In the genomic region with DNA sequence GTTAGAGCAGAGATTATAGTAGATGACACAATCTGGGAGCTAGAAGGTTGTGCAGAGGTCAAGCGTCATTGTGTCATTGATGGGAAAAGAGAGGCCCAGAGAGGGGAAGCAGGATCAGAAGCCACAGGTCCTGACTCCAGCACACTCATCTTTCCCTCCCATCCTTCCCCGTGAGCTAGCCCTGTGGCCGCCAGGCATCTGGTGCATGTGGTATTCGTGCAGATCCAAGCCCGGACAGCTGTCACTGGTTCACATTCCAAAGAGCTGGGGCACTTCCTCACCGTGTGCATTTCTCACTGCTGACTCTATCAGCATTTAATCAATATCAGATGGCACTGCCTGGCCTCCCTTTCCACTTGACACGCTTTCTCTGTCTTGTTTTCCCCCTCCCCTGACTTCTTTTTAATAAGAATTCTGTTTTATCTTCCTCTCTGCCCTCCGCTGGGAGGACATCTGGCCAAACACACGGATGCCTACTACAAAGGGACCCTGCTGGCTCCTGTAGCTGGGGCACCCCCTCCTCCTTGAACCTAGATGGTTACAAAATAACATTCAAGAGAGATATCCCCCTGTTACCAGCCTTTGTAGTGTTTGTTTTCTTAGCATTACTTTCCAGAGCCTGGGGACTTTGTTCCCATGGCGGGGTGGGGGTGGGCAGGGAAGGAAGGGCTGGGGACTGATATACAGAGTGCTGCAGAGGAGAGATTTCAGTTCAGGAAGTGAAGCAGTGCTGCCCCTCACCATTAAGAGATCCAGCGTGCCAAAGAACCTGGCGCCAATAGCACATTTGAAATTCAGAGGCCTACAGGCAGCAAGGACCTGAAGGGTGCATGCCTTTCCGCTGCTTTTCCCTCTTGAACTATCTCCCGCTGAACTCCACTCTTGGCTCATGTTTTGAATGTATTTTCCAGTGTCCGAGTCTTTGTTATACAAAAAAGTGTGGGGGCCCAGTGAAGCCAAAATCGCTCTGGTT, we compare ENCODE assay signal across 1 cellular context.
TF ChIP-seq lines count a peak whose summit lies in the region.

No MANE protein-coding gene starts in this region.

TF ChIP-seq in HepG2, 621 proteins besides CTCF, POLR2A, EP300 and RAD21 (continued from another document and continues in another):
- TF ChIP-seq ZNF180 (CRISPR knock-in tag; IDR thresholded peaks at IDR 0.05; ENCODE audit: borderline replicate concordance, low read depth) (no peak), ZNF326 (CRISPR knock-in tag; IDR thresholded peaks at IDR 0.05; ENCODE audit: borderline replicate concordance) (no peak), GTF2F1 (IDR thresholded peaks at IDR 0.05; ENCODE audit: low read length) (no peak), SMC3 (IDR thresholded peaks at IDR 0.05; ENCODE audit: low read length) (0 out of 2 replicates have a peak, but pooled peaks have one; percentile 6), HNRNPH1 (optimal IDR thresholded peaks at IDR 0.05; ENCODE audit: low read depth, low read length) (no peak), ZNF20 (CRISPR knock-in tag; IDR thresholded peaks at IDR 0.05) (no peak), PITX1 (CRISPR knock-in tag; IDR thresholded peaks at IDR 0.05) (no peak), ZEB1 (IDR thresholded peaks at IDR 0.05; ENCODE audit: insufficient replicate concordance, low read depth) (no peak), TEAD2 (CRISPR knock-in tag; IDR thresholded peaks at IDR 0.05) (no peak), POLR2AphosphoS5 (IDR thresholded peaks at IDR 0.05; ENCODE audit: low read depth, low read length) (peak; percentile 61), CBX1 (IDR thresholded peaks at IDR 0.05; ENCODE audit: low read depth) (no peak), NONO (IDR thresholded peaks at IDR 0.05) (no peak), NONO (CRISPR knock-in tag; conservative IDR thresholded peaks at IDR 0.05) (no peak), PPARG (CRISPR knock-in tag; conservative IDR thresholded peaks at IDR 0.05) (no peak), ZNF432 (CRISPR knock-in tag; IDR thresholded peaks at IDR 0.05; ENCODE audit: borderline replicate concordance) (no peak), ZNF543 (CRISPR knock-in tag; IDR thresholded peaks at IDR 0.05) (no peak), NAIF1 (CRISPR knock-in tag; IDR thresholded peaks at IDR 0.05; ENCODE audit: borderline replicate concordance) (no peak), ZNF746 (CRISPR knock-in tag; IDR thresholded peaks at IDR 0.05) (no peak), ZNF232 (CRISPR knock-in tag; IDR thresholded peaks at IDR 0.05; ENCODE audit: borderline replicate concordance) (0 out of 2 replicates have a peak, but pooled peaks have one; percentile 60), ELF4 (CRISPR knock-in tag; IDR thresholded peaks at IDR 0.05; ENCODE audit: borderline replicate concordance) (0 out of 2 replicates have a peak, but pooled peaks have one; percentile 29), NFRKB (IDR thresholded peaks at IDR 0.05) (no peak)
- TF ChIP-seq, protein P1, sequence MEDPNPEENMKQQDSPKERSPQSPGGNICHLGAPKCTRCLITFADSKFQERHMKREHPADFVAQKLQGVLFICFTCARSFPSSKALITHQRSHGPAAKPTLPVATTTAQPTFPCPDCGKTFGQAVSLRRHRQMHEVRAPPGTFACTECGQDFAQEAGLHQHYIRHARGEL (CRISPR knock-in tag; IDR thresholded peaks at IDR 0.05) = no peak
- TF ChIP-seq, protein P2, sequence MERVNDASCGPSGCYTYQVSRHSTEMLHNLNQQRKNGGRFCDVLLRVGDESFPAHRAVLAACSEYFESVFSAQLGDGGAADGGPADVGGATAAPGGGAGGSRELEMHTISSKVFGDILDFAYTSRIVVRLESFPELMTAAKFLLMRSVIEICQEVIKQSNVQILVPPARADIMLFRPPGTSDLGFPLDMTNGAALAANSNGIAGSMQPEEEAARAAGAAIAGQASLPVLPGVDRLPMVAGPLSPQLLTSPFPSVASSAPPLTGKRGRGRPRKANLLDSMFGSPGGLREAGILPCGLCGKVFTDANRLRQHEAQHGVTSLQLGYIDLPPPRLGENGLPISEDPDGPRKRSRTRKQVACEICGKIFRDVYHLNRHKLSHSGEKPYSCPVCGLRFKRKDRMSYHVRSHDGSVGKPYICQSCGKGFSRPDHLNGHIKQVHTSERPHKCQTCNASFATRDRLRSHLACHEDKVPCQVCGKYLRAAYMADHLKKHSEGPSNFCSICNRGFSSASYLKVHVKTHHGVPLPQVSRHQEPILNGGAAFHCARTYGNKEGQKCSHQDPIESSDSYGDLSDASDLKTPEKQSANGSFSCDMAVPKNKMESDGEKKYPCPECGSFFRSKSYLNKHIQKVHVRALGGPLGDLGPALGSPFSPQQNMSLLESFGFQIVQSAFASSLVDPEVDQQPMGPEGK (CRISPR knock-in tag; IDR thresholded peaks at IDR 0.05) = no peak; the same call in 1 of the 2 replicates
- TF ChIP-seq, protein P3, sequence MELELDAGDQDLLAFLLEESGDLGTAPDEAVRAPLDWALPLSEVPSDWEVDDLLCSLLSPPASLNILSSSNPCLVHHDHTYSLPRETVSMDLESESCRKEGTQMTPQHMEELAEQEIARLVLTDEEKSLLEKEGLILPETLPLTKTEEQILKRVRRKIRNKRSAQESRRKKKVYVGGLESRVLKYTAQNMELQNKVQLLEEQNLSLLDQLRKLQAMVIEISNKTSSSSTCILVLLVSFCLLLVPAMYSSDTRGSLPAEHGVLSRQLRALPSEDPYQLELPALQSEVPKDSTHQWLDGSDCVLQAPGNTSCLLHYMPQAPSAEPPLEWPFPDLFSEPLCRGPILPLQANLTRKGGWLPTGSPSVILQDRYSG (CRISPR knock-in tag; IDR thresholded peaks at IDR 0.05) = no peak
- TF ChIP-seq, protein P4, sequence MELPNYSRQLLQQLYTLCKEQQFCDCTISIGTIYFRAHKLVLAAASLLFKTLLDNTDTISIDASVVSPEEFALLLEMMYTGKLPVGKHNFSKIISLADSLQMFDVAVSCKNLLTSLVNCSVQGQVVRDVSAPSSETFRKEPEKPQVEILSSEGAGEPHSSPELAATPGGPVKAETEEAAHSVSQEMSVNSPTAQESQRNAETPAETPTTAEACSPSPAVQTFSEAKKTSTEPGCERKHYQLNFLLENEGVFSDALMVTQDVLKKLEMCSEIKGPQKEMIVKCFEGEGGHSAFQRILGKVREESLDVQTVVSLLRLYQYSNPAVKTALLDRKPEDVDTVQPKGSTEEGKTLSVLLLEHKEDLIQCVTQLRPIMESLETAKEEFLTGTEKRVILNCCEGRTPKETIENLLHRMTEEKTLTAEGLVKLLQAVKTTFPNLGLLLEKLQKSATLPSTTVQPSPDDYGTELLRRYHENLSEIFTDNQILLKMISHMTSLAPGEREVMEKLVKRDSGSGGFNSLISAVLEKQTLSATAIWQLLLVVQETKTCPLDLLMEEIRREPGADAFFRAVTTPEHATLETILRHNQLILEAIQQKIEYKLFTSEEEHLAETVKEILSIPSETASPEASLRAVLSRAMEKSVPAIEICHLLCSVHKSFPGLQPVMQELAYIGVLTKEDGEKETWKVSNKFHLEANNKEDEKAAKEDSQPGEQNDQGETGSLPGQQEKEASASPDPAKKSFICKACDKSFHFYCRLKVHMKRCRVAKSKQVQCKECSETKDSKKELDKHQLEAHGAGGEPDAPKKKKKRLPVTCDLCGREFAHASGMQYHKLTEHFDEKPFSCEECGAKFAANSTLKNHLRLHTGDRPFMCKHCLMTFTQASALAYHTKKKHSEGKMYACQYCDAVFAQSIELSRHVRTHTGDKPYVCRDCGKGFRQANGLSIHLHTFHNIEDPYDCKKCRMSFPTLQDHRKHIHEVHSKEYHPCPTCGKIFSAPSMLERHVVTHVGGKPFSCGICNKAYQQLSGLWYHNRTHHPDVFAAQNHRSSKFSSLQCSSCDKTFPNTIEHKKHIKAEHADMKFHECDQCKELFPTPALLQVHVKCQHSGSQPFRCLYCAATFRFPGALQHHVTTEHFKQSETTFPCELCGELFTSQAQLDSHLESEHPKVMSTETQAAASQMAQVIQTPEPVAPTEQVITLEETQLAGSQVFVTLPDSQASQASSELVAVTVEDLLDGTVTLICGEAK (IDR thresholded peaks at IDR 0.05) = no peak
- TF ChIP-seq, protein P4 (CRISPR knock-in tag; IDR thresholded peaks at IDR 0.05) = peak; percentile 52; the same call in 1 of the 2 replicates
- TF ChIP-seq, protein P5, sequence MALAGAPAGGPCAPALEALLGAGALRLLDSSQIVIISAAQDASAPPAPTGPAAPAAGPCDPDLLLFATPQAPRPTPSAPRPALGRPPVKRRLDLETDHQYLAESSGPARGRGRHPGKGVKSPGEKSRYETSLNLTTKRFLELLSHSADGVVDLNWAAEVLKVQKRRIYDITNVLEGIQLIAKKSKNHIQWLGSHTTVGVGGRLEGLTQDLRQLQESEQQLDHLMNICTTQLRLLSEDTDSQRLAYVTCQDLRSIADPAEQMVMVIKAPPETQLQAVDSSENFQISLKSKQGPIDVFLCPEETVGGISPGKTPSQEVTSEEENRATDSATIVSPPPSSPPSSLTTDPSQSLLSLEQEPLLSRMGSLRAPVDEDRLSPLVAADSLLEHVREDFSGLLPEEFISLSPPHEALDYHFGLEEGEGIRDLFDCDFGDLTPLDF (CRISPR knock-in tag; IDR thresholded peaks at IDR 0.05) = no peak
- TF ChIP-seq, protein P6, sequence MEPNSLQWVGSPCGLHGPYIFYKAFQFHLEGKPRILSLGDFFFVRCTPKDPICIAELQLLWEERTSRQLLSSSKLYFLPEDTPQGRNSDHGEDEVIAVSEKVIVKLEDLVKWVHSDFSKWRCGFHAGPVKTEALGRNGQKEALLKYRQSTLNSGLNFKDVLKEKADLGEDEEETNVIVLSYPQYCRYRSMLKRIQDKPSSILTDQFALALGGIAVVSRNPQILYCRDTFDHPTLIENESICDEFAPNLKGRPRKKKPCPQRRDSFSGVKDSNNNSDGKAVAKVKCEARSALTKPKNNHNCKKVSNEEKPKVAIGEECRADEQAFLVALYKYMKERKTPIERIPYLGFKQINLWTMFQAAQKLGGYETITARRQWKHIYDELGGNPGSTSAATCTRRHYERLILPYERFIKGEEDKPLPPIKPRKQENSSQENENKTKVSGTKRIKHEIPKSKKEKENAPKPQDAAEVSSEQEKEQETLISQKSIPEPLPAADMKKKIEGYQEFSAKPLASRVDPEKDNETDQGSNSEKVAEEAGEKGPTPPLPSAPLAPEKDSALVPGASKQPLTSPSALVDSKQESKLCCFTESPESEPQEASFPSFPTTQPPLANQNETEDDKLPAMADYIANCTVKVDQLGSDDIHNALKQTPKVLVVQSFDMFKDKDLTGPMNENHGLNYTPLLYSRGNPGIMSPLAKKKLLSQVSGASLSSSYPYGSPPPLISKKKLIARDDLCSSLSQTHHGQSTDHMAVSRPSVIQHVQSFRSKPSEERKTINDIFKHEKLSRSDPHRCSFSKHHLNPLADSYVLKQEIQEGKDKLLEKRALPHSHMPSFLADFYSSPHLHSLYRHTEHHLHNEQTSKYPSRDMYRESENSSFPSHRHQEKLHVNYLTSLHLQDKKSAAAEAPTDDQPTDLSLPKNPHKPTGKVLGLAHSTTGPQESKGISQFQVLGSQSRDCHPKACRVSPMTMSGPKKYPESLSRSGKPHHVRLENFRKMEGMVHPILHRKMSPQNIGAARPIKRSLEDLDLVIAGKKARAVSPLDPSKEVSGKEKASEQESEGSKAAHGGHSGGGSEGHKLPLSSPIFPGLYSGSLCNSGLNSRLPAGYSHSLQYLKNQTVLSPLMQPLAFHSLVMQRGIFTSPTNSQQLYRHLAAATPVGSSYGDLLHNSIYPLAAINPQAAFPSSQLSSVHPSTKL (CRISPR knock-in tag; IDR thresholded peaks at IDR 0.05) = peak; percentile 38
- TF ChIP-seq, protein P7, sequence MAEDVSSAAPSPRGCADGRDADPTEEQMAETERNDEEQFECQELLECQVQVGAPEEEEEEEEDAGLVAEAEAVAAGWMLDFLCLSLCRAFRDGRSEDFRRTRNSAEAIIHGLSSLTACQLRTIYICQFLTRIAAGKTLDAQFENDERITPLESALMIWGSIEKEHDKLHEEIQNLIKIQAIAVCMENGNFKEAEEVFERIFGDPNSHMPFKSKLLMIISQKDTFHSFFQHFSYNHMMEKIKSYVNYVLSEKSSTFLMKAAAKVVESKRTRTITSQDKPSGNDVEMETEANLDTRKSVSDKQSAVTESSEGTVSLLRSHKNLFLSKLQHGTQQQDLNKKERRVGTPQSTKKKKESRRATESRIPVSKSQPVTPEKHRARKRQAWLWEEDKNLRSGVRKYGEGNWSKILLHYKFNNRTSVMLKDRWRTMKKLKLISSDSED (CRISPR knock-in tag; IDR thresholded peaks at IDR 0.05) = no peak
- TF ChIP-seq, protein P8, sequence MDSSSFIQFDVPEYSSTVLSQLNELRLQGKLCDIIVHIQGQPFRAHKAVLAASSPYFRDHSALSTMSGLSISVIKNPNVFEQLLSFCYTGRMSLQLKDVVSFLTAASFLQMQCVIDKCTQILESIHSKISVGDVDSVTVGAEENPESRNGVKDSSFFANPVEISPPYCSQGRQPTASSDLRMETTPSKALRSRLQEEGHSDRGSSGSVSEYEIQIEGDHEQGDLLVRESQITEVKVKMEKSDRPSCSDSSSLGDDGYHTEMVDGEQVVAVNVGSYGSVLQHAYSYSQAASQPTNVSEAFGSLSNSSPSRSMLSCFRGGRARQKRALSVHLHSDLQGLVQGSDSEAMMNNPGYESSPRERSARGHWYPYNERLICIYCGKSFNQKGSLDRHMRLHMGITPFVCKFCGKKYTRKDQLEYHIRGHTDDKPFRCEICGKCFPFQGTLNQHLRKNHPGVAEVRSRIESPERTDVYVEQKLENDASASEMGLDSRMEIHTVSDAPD (CRISPR knock-in tag; IDR thresholded peaks at IDR 0.05) = peak; percentile 14; the same call in 1 of the 2 replicates
- TF ChIP-seq, protein P9, sequence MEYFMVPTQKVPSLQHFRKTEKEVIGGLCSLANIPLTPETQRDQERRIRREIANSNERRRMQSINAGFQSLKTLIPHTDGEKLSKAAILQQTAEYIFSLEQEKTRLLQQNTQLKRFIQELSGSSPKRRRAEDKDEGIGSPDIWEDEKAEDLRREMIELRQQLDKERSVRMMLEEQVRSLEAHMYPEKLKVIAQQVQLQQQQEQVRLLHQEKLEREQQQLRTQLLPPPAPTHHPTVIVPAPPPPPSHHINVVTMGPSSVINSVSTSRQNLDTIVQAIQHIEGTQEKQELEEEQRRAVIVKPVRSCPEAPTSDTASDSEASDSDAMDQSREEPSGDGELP (IDR thresholded peaks at IDR 0.05; ENCODE audit: borderline replicate concordance, low read depth) = peak; percentile 84; the same call in 1 of the 2 replicates
